18 cellular contexts compared by ENCODE assay signal in genomic region chr11:31480930-31481329, GRCh38. TPM values are rescaled to one million over a fixed set of nuclear protein-coding genes. Genes with fewer than 3 reads are reported as not detected.
A peak's percentile ranks its signal among the peaks of the same experiment; 100 is the strongest.
DNase-seq lines count a peak whose midpoint lies in the region; TF ChIP-seq lines count a peak whose summit lies in the region.
"Had no signal": no experiment of that assay in that cellular context is flagged by ENCODE, and none has a peak within 500 bp of the region (broad histone marks: within the 10 kb centered on the region; RNA-seq: fewer than 3 reads in every experiment).

No MANE protein-coding gene starts in this region.

- H3K27me3 ChIP-seq in WERI-Rb-1 (ENCODE audit: insufficient read depth, low read depth, severe bottlenecking) (no peaks in the 10 kb centered on the region), transverse colon (no peaks in the 10 kb centered on the region)
- H3K27me3 ChIP-seq: MG63 had no signal

- no peaks in the 10 kb centered on the region for H3K4me1 ChIP-seq in transverse colon

- 93 to 100% methylated on average over 3 of the region's 3 CpGs for WGBS in transverse colon (ENCODE audit: low coverage in 1 of 2), 2 donors

- no peaks in the 10 kb centered on the region for H3K36me3 ChIP-seq in WERI-Rb-1
- no peaks in the 10 kb centered on the region for H3K36me3 ChIP-seq in transverse colon
- H3K36me3 ChIP-seq: MG63 had no signal

- H3K9me3 ChIP-seq in WERI-Rb-1 (ENCODE audit: severe bottlenecking) (no peaks in the 10 kb centered on the region), transverse colon (no peaks in the 10 kb centered on the region)
- H3K9me3 ChIP-seq: MG63 had no signal

- intact Hi-C loops in transverse colon (cut with DNase I; ENCODE audit: low total_unique reads): no loop called here

- TF ChIP-seq CTCF in WERI-Rb-1 (IDR thresholded peaks at IDR 0.05; ENCODE audit: low read depth, low read length): no peak
- TF ChIP-seq CTCF in transverse colon (IDR thresholded peaks at IDR 0.05): no peak

- H3K27ac ChIP-seq in WERI-Rb-1 (no peak overlapping the region), transverse colon (no peak overlapping the region)
- H3K27ac ChIP-seq: C4-2B, GM23248 had no signal

- DNase-seq in NCI-H748 (lab: John Stamatoyannopoulos, UW; ENCODE audit: unreplicated experiment): peak; percentile 4
- no peak for DNase-seq in NCI-H748 treated with DMSO at 0.1 percent for 48 hours (lab: John Stamatoyannopoulos, UW)
- peak; percentile 82 for DNase-seq in NCI-H526 treated with DMSO at 0.1 percent for 48 hours (lab: John Stamatoyannopoulos, UW)
- peak; percentile 9 for DNase-seq in WERI-Rb-1
- peak; percentile 36 for DNase-seq in retina
- no peak for DNase-seq in transverse colon
- DNase-seq in hippocampal formation (lab: John Stamatoyannopoulos, UW): no peak
- no peak for DNase-seq in NCI-H2107 treated with DMSO at 0.1 percent for 48 hours (lab: John Stamatoyannopoulos, UW; ENCODE audit: unreplicated experiment)
- DNase-seq: ACHN, GDM1, GM23248, Kasumi-1, MG63, NCI-H1048, NCI-H1436 treated with DMSO at 0.1 percent for 48 hours, NCI-H510A treated with DMSO at 0.1 percent for 48 hours, T-helper 9 cell had no signal

- TF ChIP-seq EP300 in transverse colon (IDR thresholded peaks at IDR 0.05; ENCODE audit: low read depth): no peak

- no peak for TF ChIP-seq POLR2A in transverse colon (IDR thresholded peaks at IDR 0.05)

- in situ Hi-C loops in transverse colon (cut with MboI; ENCODE audit: low pct_ligation_motif_present in 1 of 4, low pct_unique_long_range_greater_than_20kb in 1 of 4, low sequenced_read_pairs in 3 of 4): loop anchor here in 1 of 4 donors (25.0 kb wide), 1 partner anchor 381 kb away; no protein-coding TSS in a partner anchor

- no peak overlapping the region for H3K4me3 ChIP-seq in WERI-Rb-1 (ENCODE audit: low read depth, low read length)
- H3K4me3 ChIP-seq in transverse colon: no peak overlapping the region
- H3K4me3 ChIP-seq: GM23248, MG63 had no signal

RNA-seq across cellular contexts. Expression of gene IMMP1L, which starts 28.5 kb away (rescaled TPM):
- total RNA-seq in transverse colon: 10 to 100 TPM in 2 of 4 donors, under 1 TPM in 1, not detected in 1; 0.80 to 46.8 (median 13.8) TPM

RNA-seq across cellular contexts. Expression of gene ELP4, which starts 28.6 kb away (rescaled TPM):
- 10 to 100 TPM; 14.2 to 46.4 (median 23.6) TPM for total RNA-seq in transverse colon

Comparison
In these comparisons a context has a peak if more than half of its experiments do, and no peak if none do; other contexts are left out.
1. DNase-seq: peak in NCI-H748 (single experiment), NCI-H526 treated with DMSO at 0.1 percent for 48 hours (single experiment), WERI-Rb-1 (single experiment) and retina (single experiment); none in NCI-H748 treated with DMSO at 0.1 percent for 48 hours (single experiment), transverse colon (single experiment), hippocampal formation (0 of 2) and NCI-H2107 treated with DMSO at 0.1 percent for 48 hours (single experiment).